26 cellular contexts compared by ENCODE assay signal in genomic region chr14:53493310-53493709, GRCh38.
"Had no signal": no experiment of that assay in that cellular context is flagged by ENCODE, and none has a peak within 500 bp of the region (broad histone marks: within the 10 kb centered on the region; RNA-seq: fewer than 3 reads in every experiment).

No MANE protein-coding gene starts in this region.

- H3K27me3 ChIP-seq: brain microvascular endothelial cell, esophagus muscularis mucosa, right atrium auricular region, tibial nerve had no signal

- H3K27ac ChIP-seq: brain microvascular endothelial cell, esophagus muscularis mucosa, parathyroid adenoma, psoas muscle, right atrium auricular region, VCaP had no signal

- H3K4me1 ChIP-seq: parathyroid adenoma, psoas muscle, right atrium auricular region had no signal

- ATAC-seq: activated CD4-positive, CD25-positive, alpha-beta regulatory T cell treated with anti-CD3 and anti-CD28 coated beads, Interleukin-2, amount 50 U/mL, for 24 hours; effector memory CD8-positive, alpha-beta T cell; left cardiac atrium; naive thymus-derived CD4-positive, alpha-beta T cell; psoas muscle; stimulated activated naive B cell treated with anti-CD40 and anti-IgM and Interleukin-4, amounts not matched to agents 10 μg/mL and 1 μg/mL and 100 μg/mL, for 72 hours had no signal

- H3K4me3 ChIP-seq: esophagus muscularis mucosa, psoas muscle, right atrium auricular region, tibial nerve had no signal

- DNase-seq: activated CD4-positive, alpha-beta T cell treated with anti-CD3 and anti-CD28 coated beads for 48 hours; activated CD4-positive, alpha-beta T cell treated with anti-CD3 and anti-CD28 coated beads, Interleukin-2, amount 50 U/mL, for 48 hours; activated CD8-positive, alpha-beta memory T cell treated with anti-CD3 and anti-CD28 coated beads for 24 hours; activated CD8-positive, alpha-beta memory T cell treated with anti-CD3 and anti-CD28 coated beads, Interleukin-2, amount 50 U/mL, for 4 hours; activated effector memory CD4-positive, alpha-beta T cell treated with anti-CD3 and anti-CD28 coated beads, Interleukin-2, amount 50 U/mL, for 16 hours; activated naive CD4-positive, alpha-beta T cell treated with anti-CD3 and anti-CD28 coated beads for 36 hours; activated naive CD8-positive, alpha-beta T cell treated with anti-CD3 and anti-CD28 coated beads for 36 hours; activated T-cell treated with anti-CD3 and anti-CD28 coated beads, Interleukin-2, amount 50 U/mL, for 1 hour; brain microvascular endothelial cell; cortex of kidney; effector memory CD8-positive, alpha-beta T cell; foreskin melanocyte; left cardiac atrium; midbrain; naive thymus-derived CD4-positive, alpha-beta T cell; nucleus accumbens; psoas muscle; stimulated activated CD4-positive, alpha-beta T cell treated with anti-CD3 and anti-CD28 coated beads, Interleukin-15, amount 100 ng/mL, for 24 hours; stimulated activated CD4-positive, alpha-beta T cell treated with anti-CD3 and anti-CD28 coated beads, Interleukin-2, amount 100 ng/mL, for 24 hours; stimulated activated naive B cell treated with anti-CD40 and anti-IgM and Interleukin-4, amounts not matched to agents 10 μg/mL and 1 μg/mL and 100 μg/mL, for 72 hours had no signal

- H3K36me3 ChIP-seq: brain microvascular endothelial cell, esophagus muscularis mucosa, right atrium auricular region, tibial nerve had no signal

- H3K9me3 ChIP-seq: esophagus muscularis mucosa, psoas muscle, right atrium auricular region, tibial nerve had no signal
